ENCODE assay signal across 7 cellular contexts in the genomic region with DNA sequence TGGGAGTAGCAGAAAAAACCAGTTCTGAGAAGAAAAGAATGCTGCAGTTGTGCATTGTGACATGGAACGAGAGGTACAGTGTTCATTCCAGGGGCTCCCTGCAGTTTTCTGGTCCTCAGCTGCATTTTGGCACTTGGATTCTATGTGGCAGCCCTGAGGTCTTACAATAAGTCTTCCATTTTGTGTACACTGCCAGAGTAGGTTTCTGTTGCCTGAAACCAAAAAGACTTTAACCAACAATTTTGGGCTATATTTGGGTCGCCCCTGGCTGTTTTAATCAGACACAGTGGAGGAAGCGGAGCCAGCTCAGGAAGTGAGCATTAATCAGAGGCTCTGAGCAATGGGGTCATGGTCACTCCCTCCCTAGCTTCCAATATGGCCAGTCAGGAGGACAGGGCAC. TPM values are rescaled to one million over a fixed set of nuclear protein-coding genes. Genes with fewer than 3 reads are reported as not detected.
"Had no signal": no experiment of that assay in that cellular context is flagged by ENCODE, and none has a peak within 500 bp of the region (broad histone marks: within the 10 kb centered on the region; RNA-seq: fewer than 3 reads in every experiment).

No MANE protein-coding gene starts in this region.

- ATAC-seq: GM23338, K562 had no signal

- H3K4me3 ChIP-seq: GM23338, K562 had no signal

- H2AFZ ChIP-seq: GM23338 had no signal

- H3K4me2 ChIP-seq: GM23338 had no signal

- DNase-seq: H9, HCEC 1CT, IMR-90 had no signal

RNA-seq across cellular contexts. Expression of a gene that starts 15.7 kb away (rescaled TPM):
- total RNA-seq: GM23338, H1, H9, HT-29, IMR-90, K562 had no signal
